ENCODE assay signal across 1 cellular context in the genomic region with DNA sequence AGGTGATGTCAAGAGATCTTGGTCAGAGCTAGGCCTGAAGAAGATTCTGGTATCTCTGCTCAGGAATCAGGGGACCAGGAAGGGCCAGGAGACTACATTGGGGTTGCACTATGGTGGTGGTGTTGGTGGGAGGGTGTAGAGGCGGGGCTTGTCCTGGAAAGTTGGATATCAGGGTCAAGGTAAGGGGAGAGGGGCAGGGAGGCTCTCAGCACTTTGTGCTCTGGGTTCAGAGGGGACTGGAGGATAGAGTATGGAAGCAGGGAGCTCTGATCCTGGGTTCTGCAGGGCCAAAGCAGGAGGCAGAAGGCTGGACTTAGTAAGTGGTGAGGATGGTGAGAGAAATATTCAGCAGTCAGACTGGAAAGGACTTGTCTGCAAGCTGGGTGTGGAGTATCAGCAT.
TF ChIP-seq lines count a peak whose summit lies in the region.

No MANE protein-coding gene starts in this region.

TF ChIP-seq in endothelial cell of umbilical vein, 7 proteins besides CTCF, POLR2A, EP300 and RAD21:
- TF ChIP-seq FOS (IDR thresholded peaks at IDR 0.05; ENCODE audit: borderline replicate concordance, insufficient read depth, low read length) (no peak), GATA2 (IDR thresholded peaks at IDR 0.05; ENCODE audit: insufficient read depth, insufficient read length, low read depth, low read length) (no peak), MYC (IDR thresholded peaks at IDR 0.05; ENCODE audit: low read depth, low read length) (no peak), EZH2 (IDR thresholded peaks at IDR 0.05; ENCODE audit: borderline replicate concordance, low read depth, low read length, severe bottlenecking) (no peak), JUN (IDR thresholded peaks at IDR 0.05; ENCODE audit: borderline replicate concordance, insufficient read depth, insufficient read length, low read depth) (no peak), POLR2AphosphoS5 (IDR thresholded peaks at IDR 0.05; ENCODE audit: insufficient read depth, low read depth, low read length) (no peak)
- TF ChIP-seq, protein P1, sequence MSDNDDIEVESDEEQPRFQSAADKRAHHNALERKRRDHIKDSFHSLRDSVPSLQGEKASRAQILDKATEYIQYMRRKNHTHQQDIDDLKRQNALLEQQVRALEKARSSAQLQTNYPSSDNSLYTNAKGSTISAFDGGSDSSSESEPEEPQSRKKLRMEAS (IDR thresholded peaks at IDR 0.05; ENCODE audit: insufficient read depth, insufficient read length) = no peak
TF ChIP-seq in endothelial cell of umbilical vein: peak in this region for 0.
